In genomic region chr16:81709369-81709900, GRCh38 we compare ENCODE assay signal across 20 cellular contexts.
DNase-seq lines count a peak whose midpoint lies in the region; ATAC-seq, FAIRE-seq and TF ChIP-seq lines count a peak whose summit lies in the region.
"Had no signal": no experiment of that assay in that cellular context is flagged by ENCODE, and none has a peak within 500 bp of the region (broad histone marks: within the 10 kb centered on the region; RNA-seq: fewer than 3 reads in every experiment).

No MANE protein-coding gene starts in this region.

- H4K20me1 ChIP-seq in K562 (replicated peaks; ENCODE audit: control insufficient read depth, insufficient read depth, low read length), result no peaks in the 10 kb centered on the region; the same call in 1 of the 2 replicates

- H3K27me3 ChIP-seq in right cardiac atrium (ENCODE audit: control insufficient read depth, insufficient read depth) (no peaks in the 10 kb centered on the region), K562 (ENCODE audit: control insufficient read depth in 2 of 2, insufficient read depth in 2 of 2, low read length in 2 of 2) (no peaks in the 10 kb centered on the region), lower lobe of right lung (ENCODE audit: low read depth) (no peaks in the 10 kb centered on the region), upper lobe of right lung (no peaks in the 10 kb centered on the region)
- H3K27me3 ChIP-seq: BE2C had no signal

- no peaks in the 10 kb centered on the region for H3K79me2 ChIP-seq in K562 (ENCODE audit: control insufficient read depth, insufficient read depth, low read length)

- no peaks in the 10 kb centered on the region for H3K4me1 ChIP-seq in right cardiac atrium (ENCODE audit: control insufficient read depth, insufficient read depth, low read length)
- peaks cover 3 to 21% of the 10 kb centered on the region in 2 experiments; a peak in 4 of 5 replicates for H3K4me1 ChIP-seq in K562 (replicated peaks in 1 of 2; ENCODE audit: control insufficient read depth in 2 of 2, insufficient read depth in 2 of 2, low read length in 2 of 2)
- H3K4me1 ChIP-seq in lower lobe of right lung, result peaks cover 7% of the 10 kb centered on the region
- H3K4me1 ChIP-seq in upper lobe of right lung, result peaks cover 3% of the 10 kb centered on the region
- H3K4me1 ChIP-seq: BE2C, HAP-1 had no signal

- no peaks in the 10 kb centered on the region for H3K9me3 ChIP-seq in right cardiac atrium (ENCODE audit: control insufficient read depth, low read length)
- no peaks in the 10 kb centered on the region for H3K9me3 ChIP-seq in K562 (replicated peaks; ENCODE audit: control insufficient read depth, insufficient read depth, low read depth, low read length)
- H3K9me3 ChIP-seq in lower lobe of right lung, result no peaks in the 10 kb centered on the region
- H3K9me3 ChIP-seq in upper lobe of right lung, result no peaks in the 10 kb centered on the region
- H3K9me3 ChIP-seq: BE2C, HAP-1 had no signal

- 74% methylated on average over 17 of the region's 17 CpGs for WGBS in right cardiac atrium
- WGBS in K562 (ENCODE audit: insufficient coverage, low coverage, missing lambda C conversion rate), result 84% methylated on average over 17 of the region's 17 CpGs

- no peak for TF ChIP-seq POLR2A in K562 (conservative IDR thresholded peaks at IDR 0.05)

- in situ Hi-C loops in K562 (cut with MboI), result no loop called here

- H3K36me3 ChIP-seq in K562 (ENCODE audit: control insufficient read depth, insufficient read depth, low read length) (peaks cover 51% of the 10 kb centered on the region; the same call in 2 of the 3 replicates), lower lobe of right lung (peaks cover 57% of the 10 kb centered on the region), upper lobe of right lung (peaks cover 36% of the 10 kb centered on the region)

- CTCF ChIA-PET in K562 (lab: Yijun Ruan, JAX; ENCODE audit: low intra/inter-chr PET ratio), result no interaction called here

- H3K4me2 ChIP-seq in K562 (ENCODE audit: insufficient read depth, low read length), result no peak overlapping the region

- H3K4me3 ChIP-seq in right cardiac atrium (ENCODE audit: low read length), result no peak overlapping the region
- no peak overlapping the region for H3K4me3 ChIP-seq in K562
- no peak overlapping the region for H3K4me3 ChIP-seq in lower lobe of right lung
- H3K4me3 ChIP-seq in upper lobe of right lung, result no peak overlapping the region
- H3K4me3 ChIP-seq: HAP-1 had no signal

- intact Hi-C loops in Right ventricle myocardium superior (cut with DNase I), result no loop called here
- intact Hi-C loops in right cardiac atrium (cut with DNase I), result no loop called here
- intact Hi-C loops in K562 (cut with micrococcal nuclease), result no loop called here
- intact Hi-C loops in lower lobe of right lung (cut with DNase I), result no loop called here
- intact Hi-C loops in upper lobe of right lung (cut with DNase I), result no loop called here

- BruUV-seq in K562 (replicated peaks; lab: Mats Ljungman, UMichigan), result no TSS peak

- TF ChIP-seq CTCF in K562 (IDR thresholded peaks at IDR 0.05 in 2 of 3, conservative IDR thresholded peaks at IDR 0.05 in 1 of 3; ENCODE audit: insufficient read depth in 2 of 3, low read depth in 1 of 3, low read length in 3 of 3) (no peak), lower lobe of right lung (IDR thresholded peaks at IDR 0.05) (no peak), upper lobe of right lung (IDR thresholded peaks at IDR 0.05) (no peak)

- H3K9ac ChIP-seq in K562 (ENCODE audit: insufficient read depth in 1 of 2, low read depth in 2 of 2, low read length in 2 of 2), result peak overlapping the region in 1 of 2 experiments; percentile 41; a peak in 1 of 4 replicates

- no peak for TF ChIP-seq EP300 in K562 (IDR thresholded peaks at IDR 0.05; ENCODE audit: low read length)

- DNase-seq in Right ventricle myocardium superior (peak; percentile 25), right cardiac atrium (no peak), K562 (ENCODE audit: extremely low read depth in 1 of 4, low spot score in 3 of 4) (no peak), lower lobe of right lung (peak; percentile 27), upper lobe of right lung (peak; percentile 54), HuH-7 (ENCODE audit: low spot score) (no peak)
- DNase-seq in stimulated activated CD8-positive, alpha-beta memory T cell treated with anti-CD3 and anti-CD28 coated beads, Interleukin-4, amount 100 ng/mL, for 48 hours, result no peak
- DNase-seq: 8988T; BE2C; CD4-positive, alpha-beta memory T cell; KBM-7; NCI-H1105; NCI-H2081; NCI-H2171 treated with DMSO at 0.1 percent for 48 hours; NCI-H446 treated with DMSO at 0.1 percent for 48 hours; RPMI8226; SIG-M5 had no signal

- H3K27ac ChIP-seq in right cardiac atrium (ENCODE audit: low read length), result no peak overlapping the region
- H3K27ac ChIP-seq in K562 (ENCODE audit: extremely low read depth, low read depth, low read length), result no peak overlapping the region
- no peak overlapping the region for H3K27ac ChIP-seq in lower lobe of right lung
- H3K27ac ChIP-seq in upper lobe of right lung, result no peak overlapping the region

- no peak for TF ChIP-seq RAD21 in K562 (CRISPR knock-in tag; conservative IDR thresholded peaks at IDR 0.05 in 1 of 2, IDR thresholded peaks at IDR 0.05 in 1 of 2)

- no peaks in the 10 kb centered on the region for H3K9me1 ChIP-seq in K562 (ENCODE audit: control insufficient read depth, insufficient read depth, low read length)

- POLR2A ChIA-PET in K562 (lab: Yijun Ruan, JAX), result interaction anchor here (1.6 kb wide), 1 partner anchor 10 kb away, joined by 4 read pairs; no protein-coding TSS in a partner anchor

- no peak for ATAC-seq in Right ventricle myocardium superior (ENCODE audit: poor library complexity)
- ATAC-seq in right cardiac atrium, result no peak
- ATAC-seq in K562, result no peak
- no peak for ATAC-seq in lower lobe of right lung
- no peak for ATAC-seq in upper lobe of right lung
- no peak for ATAC-seq in GM19455 (IDR thresholded peaks at IDR 0.05; ENCODE audit: unreplicated experiment)
- ATAC-seq: SK-N-SH treated with all-trans-retinoic acid at 6 μM for 48 hours had no signal

- no peak overlapping the region for H2AFZ ChIP-seq in K562 (ENCODE audit: low read depth, low read length)

- FAIRE-seq in K562 (lab: Jason Lieb, UNC), result no peak

TF ChIP-seq in K562, 482 proteins besides CTCF, POLR2A, EP300 and RAD21:
- TF ChIP-seq RBM22 (IDR thresholded peaks at IDR 0.05; ENCODE audit: low read depth, low read length, poor library complexity, severe bottlenecking), result peak; percentile 94
- TF ChIP-seq ZC3H11A (IDR thresholded peaks at IDR 0.05; ENCODE audit: low read depth, low read length), result no peak
- TF ChIP-seq POLR2G (IDR thresholded peaks at IDR 0.05; ENCODE audit: low read depth, low read length), result peak; percentile 67
- no peak for TF ChIP-seq CSDE1 (IDR thresholded peaks at IDR 0.05)
- TF ChIP-seq RCOR1 (IDR thresholded peaks at IDR 0.05; ENCODE audit: borderline replicate concordance in 1 of 2, low read depth in 2 of 2, low read length in 2 of 2), result no peak
- TF ChIP-seq BCLAF1 (IDR thresholded peaks at IDR 0.05; ENCODE audit: borderline replicate concordance in 1 of 2, control insufficient read depth in 1 of 2, low read depth in 2 of 2, low read length in 1 of 2), result no peak

Comparison
In these comparisons a context has a peak if more than half of its experiments do, and no peak if none do; other contexts are left out.
1. DNase-seq: peak in Right ventricle myocardium superior (single experiment), lower lobe of right lung (single experiment) and upper lobe of right lung (single experiment); none in right cardiac atrium (0 of 3), K562 (0 of 4), HuH-7 (single experiment) and stimulated activated CD8-positive, alpha-beta memory T cell treated with anti-CD3 and anti-CD28 coated beads, Interleukin-4, amount 100 ng/mL, for 48 hours (single experiment).